2 cellular contexts compared by ENCODE assay signal in the genomic region with DNA sequence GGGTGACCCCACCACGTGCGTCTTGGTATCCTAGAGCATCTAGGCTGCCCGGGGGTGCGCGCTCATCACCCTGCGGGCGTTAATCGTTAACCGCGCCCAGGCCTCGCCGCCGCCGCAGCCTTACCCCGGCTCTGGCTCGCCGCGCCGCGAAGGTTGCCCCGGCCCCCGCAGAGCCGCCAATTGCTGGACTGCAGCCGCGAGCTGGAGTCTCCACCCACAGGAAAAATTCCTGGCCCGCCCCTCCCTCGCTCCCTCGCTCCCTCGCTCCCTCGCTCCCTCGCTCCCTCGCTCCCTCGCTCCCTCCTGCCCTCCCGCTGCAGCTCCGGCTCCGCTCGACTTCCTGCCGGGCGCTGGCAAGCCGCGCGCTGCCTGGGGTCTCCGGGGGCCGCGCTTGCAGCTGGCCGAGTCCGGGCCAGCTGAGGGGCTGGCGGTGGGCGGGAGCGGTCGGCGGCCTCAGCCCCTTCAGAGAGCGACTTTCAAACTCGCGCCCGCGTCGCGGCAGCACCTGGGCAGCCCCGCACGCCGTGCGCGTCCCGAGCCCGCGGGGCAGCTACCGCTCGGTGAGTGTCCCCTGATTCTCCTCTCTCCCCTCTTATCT.
TF ChIP-seq lines count a peak whose summit lies in the region.

Gene PLEKHG3 (plus strand): TSS at position 280 of the 598 bp plus-strand sequence. CDS start 23,208 bp downstream, outside the sequence.

TF ChIP-seq in IMR-90, 13 proteins besides CTCF, POLR2A, EP300 and RAD21 (continued from another document):
- peak; percentile 80; the same call in 1 of the 2 replicates for TF ChIP-seq MAZ (IDR thresholded peaks at IDR 0.05; ENCODE audit: borderline replicate concordance, low read depth, low read length)
TF ChIP-seq in IMR-90: peak in this region for 1.

TF ChIP-seq in SK-N-SH, 30 proteins besides CTCF, POLR2A, EP300 and RAD21:
- TF ChIP-seq REST (IDR thresholded peaks at IDR 0.05; ENCODE audit: low read depth, low read length), result no peak
- TF ChIP-seq YY1 (IDR thresholded peaks at IDR 0.05; ENCODE audit: low read depth), result no peak
- TF ChIP-seq MEF2A (IDR thresholded peaks at IDR 0.05; ENCODE audit: borderline replicate concordance, low read depth), result no peak
- no peak for TF ChIP-seq EZH2phosphoT487 (IDR thresholded peaks at IDR 0.05; ENCODE audit: borderline replicate concordance, low read depth)
- no peak for TF ChIP-seq RXRA (IDR thresholded peaks at IDR 0.05; ENCODE audit: borderline replicate concordance, low read depth)
- no peak for TF ChIP-seq RCOR1 (IDR thresholded peaks at IDR 0.05; ENCODE audit: low read length)
- TF ChIP-seq ZBTB33 (IDR thresholded peaks at IDR 0.05; ENCODE audit: borderline replicate concordance, low read depth), result no peak
- TF ChIP-seq, protein P1, sequence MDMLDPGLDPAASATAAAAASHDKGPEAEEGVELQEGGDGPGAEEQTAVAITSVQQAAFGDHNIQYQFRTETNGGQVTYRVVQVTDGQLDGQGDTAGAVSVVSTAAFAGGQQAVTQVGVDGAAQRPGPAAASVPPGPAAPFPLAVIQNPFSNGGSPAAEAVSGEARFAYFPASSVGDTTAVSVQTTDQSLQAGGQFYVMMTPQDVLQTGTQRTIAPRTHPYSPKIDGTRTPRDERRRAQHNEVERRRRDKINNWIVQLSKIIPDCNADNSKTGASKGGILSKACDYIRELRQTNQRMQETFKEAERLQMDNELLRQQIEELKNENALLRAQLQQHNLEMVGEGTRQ (IDR thresholded peaks at IDR 0.05; ENCODE audit: borderline replicate concordance, low read depth, low read length), result no peak
- TF ChIP-seq, protein P2, sequence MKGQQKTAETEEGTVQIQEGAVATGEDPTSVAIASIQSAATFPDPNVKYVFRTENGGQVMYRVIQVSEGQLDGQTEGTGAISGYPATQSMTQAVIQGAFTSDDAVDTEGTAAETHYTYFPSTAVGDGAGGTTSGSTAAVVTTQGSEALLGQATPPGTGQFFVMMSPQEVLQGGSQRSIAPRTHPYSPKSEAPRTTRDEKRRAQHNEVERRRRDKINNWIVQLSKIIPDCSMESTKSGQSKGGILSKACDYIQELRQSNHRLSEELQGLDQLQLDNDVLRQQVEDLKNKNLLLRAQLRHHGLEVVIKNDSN (IDR thresholded peaks at IDR 0.05; ENCODE audit: borderline replicate concordance, low read depth), result no peak
- TF ChIP-seq GABPA (IDR thresholded peaks at IDR 0.05; ENCODE audit: low read depth), result no peak
- 0 out of 2 replicates have a peak, but pooled peaks have one; percentile 50 for TF ChIP-seq TEAD4 (IDR thresholded peaks at IDR 0.05; ENCODE audit: borderline replicate concordance, insufficient read depth)
- TF ChIP-seq TCF12 (IDR thresholded peaks at IDR 0.05), result no peak
- TF ChIP-seq ELF1 (IDR thresholded peaks at IDR 0.05), result no peak
- no peak for TF ChIP-seq RFX5 (IDR thresholded peaks at IDR 0.05; ENCODE audit: low read length)
- TF ChIP-seq NRF1 (IDR thresholded peaks at IDR 0.05; ENCODE audit: low read depth, low read length), result no peak
- TF ChIP-seq FOXJ3 (CRISPR knock-in tag; IDR thresholded peaks at IDR 0.05), result no peak
- TF ChIP-seq NFIC (IDR thresholded peaks at IDR 0.05; ENCODE audit: borderline replicate concordance), result no peak
- 0 out of 2 replicates have a peak, but pooled peaks have one; percentile 22 for TF ChIP-seq SIN3A (IDR thresholded peaks at IDR 0.05; ENCODE audit: borderline replicate concordance, low read depth, low read length)
- no peak for TF ChIP-seq PBX3 (IDR thresholded peaks at IDR 0.05)
- TF ChIP-seq FOXM1 (IDR thresholded peaks at IDR 0.05; ENCODE audit: low read depth), result no peak
- peak; percentile 34; the same call in 1 of the 2 replicates for TF ChIP-seq TAF1 (IDR thresholded peaks at IDR 0.05; ENCODE audit: borderline replicate concordance, low read depth, low read length)
- TF ChIP-seq CHD2 (IDR thresholded peaks at IDR 0.05; ENCODE audit: low read length, partially characterized antibody), result no peak
- TF ChIP-seq MAX (IDR thresholded peaks at IDR 0.05; ENCODE audit: low read depth), result peak; percentile 87
- TF ChIP-seq IRF3 (IDR thresholded peaks at IDR 0.05; ENCODE audit: low read depth, low read length), result no peak
- TF ChIP-seq SMC3 (IDR thresholded peaks at IDR 0.05; ENCODE audit: low read depth, low read length), result no peak
- no peak for TF ChIP-seq FOSL2 (IDR thresholded peaks at IDR 0.05; ENCODE audit: borderline replicate concordance, low read depth)
- peak; percentile 55 for TF ChIP-seq POLR2AphosphoS5 (IDR thresholded peaks at IDR 0.05; ENCODE audit: low read depth, low read length)
- TF ChIP-seq MXI1 (IDR thresholded peaks at IDR 0.05; ENCODE audit: low read depth, low read length), result peak; percentile 52; the same call in 1 of the 2 replicates
- TF ChIP-seq JUND (IDR thresholded peaks at IDR 0.05), result no peak
